In genomic region chr6:42434237-42434636, GRCh38 we compare ENCODE assay signal across 22 cellular contexts.
"Had no signal": no experiment of that assay in that cellular context is flagged by ENCODE, and none has a peak within 500 bp of the region (broad histone marks: within the 10 kb centered on the region; RNA-seq: fewer than 3 reads in every experiment).

No MANE protein-coding gene starts in this region.

- H3K27ac Mint-ChIP-seq: activated B cell treated with CpG ODN at 0.5 μM for 24 hours; activated CD4-positive, alpha-beta memory T cell treated with anti-CD3 and anti-CD28 coated beads, Interleukin-2, amount 10 ng/mL, durations not matched to agents 7 days and 5 days; activated CD8-positive, alpha-beta memory T cell treated with anti-CD3 and anti-CD28 coated beads, Interleukin-2, amount 10 ng/mL, durations not matched to agents 7 days and 5 days; activated naive CD4-positive, alpha-beta T cell treated with anti-CD3 and anti-CD28 coated beads, Interleukin-2, amount 10 ng/mL, durations not matched to agents 7 days and 5 days; dendritic cell treated with granulocyte-macrophage colony-stimulating factor and Interleukin-4, amounts not matched to agents 40 ng/mL and 50 ng/mL, for 4 days; stimulated activated memory B cell treated with anti-CD40 and anti-IgM and Interleukin-4, amounts not matched to agents 10 μg/mL and 1 μg/mL and 100 μg/mL, for 72 hours; T-helper 1 cell treated with Interleukin-12 subunit alpha and Interleukin-12 subunit beta and Interleukin-4 antibody, amounts not matched to agents 30 μg/mL and 1 μg/mL, for 36 hours; type B pancreatic cell had no signal

- H3K36me3 ChIP-seq: adrenal gland, esophagus muscularis mucosa, ovary, sigmoid colon had no signal

- H3K4me1 Mint-ChIP-seq: activated B cell treated with CpG ODN at 0.5 μM for 24 hours had no signal

- FAIRE-seq: endothelial cell of umbilical vein had no signal

- H3K4me3 Mint-ChIP-seq: activated B cell treated with CpG ODN at 0.5 μM for 24 hours; activated CD4-positive, alpha-beta memory T cell treated with anti-CD3 and anti-CD28 coated beads, Interleukin-2, amount 10 ng/mL, durations not matched to agents 7 days and 5 days; activated CD8-positive, alpha-beta memory T cell treated with anti-CD3 and anti-CD28 coated beads, Interleukin-2, amount 10 ng/mL, durations not matched to agents 7 days and 5 days; activated naive CD4-positive, alpha-beta T cell treated with anti-CD3 and anti-CD28 coated beads, Interleukin-2, amount 10 ng/mL, durations not matched to agents 7 days and 5 days; dendritic cell treated with granulocyte-macrophage colony-stimulating factor and Interleukin-4, amounts not matched to agents 40 ng/mL and 50 ng/mL, for 4 days; stimulated activated memory B cell treated with anti-CD40 and anti-IgM and Interleukin-4, amounts not matched to agents 10 μg/mL and 1 μg/mL and 100 μg/mL, for 72 hours; T-helper 1 cell treated with Interleukin-12 subunit alpha and Interleukin-12 subunit beta and Interleukin-4 antibody, amounts not matched to agents 30 μg/mL and 1 μg/mL, for 36 hours; type B pancreatic cell had no signal

- DNase-seq: activated B cell treated with CpG ODN at 0.5 μM for 24 hours; activated CD4-positive, alpha-beta memory T cell treated with anti-CD3 and anti-CD28 coated beads, Interleukin-2, amount 10 ng/mL, durations not matched to agents 7 days and 5 days; activated CD4-positive, alpha-beta T cell treated with anti-CD3 and anti-CD28 coated beads for 48 hours; activated CD8-positive, alpha-beta memory T cell treated with anti-CD3 and anti-CD28 coated beads, Interleukin-2, amount 10 ng/mL, durations not matched to agents 7 days and 5 days; activated naive CD4-positive, alpha-beta T cell treated with anti-CD3 and anti-CD28 coated beads, Interleukin-2, amount 10 ng/mL, durations not matched to agents 7 days and 5 days; effector CD8-positive, alpha-beta T cell; heart right ventricle; mesenchymal stem cell; mucosa of descending colon; naive thymus-derived CD4-positive, alpha-beta T cell; ovary; sigmoid colon; stimulated activated CD4-positive, alpha-beta T cell treated with anti-CD3 and anti-CD28 coated beads, Interleukin-4, amount 100 ng/mL, for 24 hours; testis had no signal

- H3K27me3 Mint-ChIP-seq: activated B cell treated with CpG ODN at 0.5 μM for 24 hours; activated CD4-positive, alpha-beta memory T cell treated with anti-CD3 and anti-CD28 coated beads, Interleukin-2, amount 10 ng/mL, durations not matched to agents 7 days and 5 days; activated CD8-positive, alpha-beta memory T cell treated with anti-CD3 and anti-CD28 coated beads, Interleukin-2, amount 10 ng/mL, durations not matched to agents 7 days and 5 days; activated naive CD4-positive, alpha-beta T cell treated with anti-CD3 and anti-CD28 coated beads, Interleukin-2, amount 10 ng/mL, durations not matched to agents 7 days and 5 days; dendritic cell treated with granulocyte-macrophage colony-stimulating factor and Interleukin-4, amounts not matched to agents 40 ng/mL and 50 ng/mL, for 4 days; naive thymus-derived CD4-positive, alpha-beta T cell; stimulated activated memory B cell treated with anti-CD40 and anti-IgM and Interleukin-4, amounts not matched to agents 10 μg/mL and 1 μg/mL and 100 μg/mL, for 72 hours; type B pancreatic cell had no signal

- H3K27ac ChIP-seq: adrenal gland, esophagus muscularis mucosa, gastroesophageal sphincter, heart right ventricle, ovary, sigmoid colon, testis had no signal

- ATAC-seq: activated CD8-positive, alpha-beta memory T cell treated with anti-CD3 and anti-CD28 coated beads, Interleukin-2, amount 10 ng/mL, durations not matched to agents 7 days and 5 days; gastroesophageal sphincter; heart right ventricle; mucosa of descending colon; naive thymus-derived CD4-positive, alpha-beta T cell; stimulated activated memory B cell treated with anti-CD40 and anti-IgM and Interleukin-4, amounts not matched to agents 10 μg/mL and 1 μg/mL and 100 μg/mL, for 72 hours had no signal

- H3K27me3 ChIP-seq: adrenal gland, esophagus muscularis mucosa, gastroesophageal sphincter, heart right ventricle, ovary, sigmoid colon, testis had no signal

- H3K9me3 ChIP-seq: mucosa of descending colon, ovary, testis had no signal

- H3K4me3 ChIP-seq: adrenal gland, esophagus muscularis mucosa, gastroesophageal sphincter, heart right ventricle, mucosa of descending colon, ovary, sigmoid colon, testis had no signal
